Comparison of ENCODE assay signal across 9 cellular contexts in the genomic region with DNA sequence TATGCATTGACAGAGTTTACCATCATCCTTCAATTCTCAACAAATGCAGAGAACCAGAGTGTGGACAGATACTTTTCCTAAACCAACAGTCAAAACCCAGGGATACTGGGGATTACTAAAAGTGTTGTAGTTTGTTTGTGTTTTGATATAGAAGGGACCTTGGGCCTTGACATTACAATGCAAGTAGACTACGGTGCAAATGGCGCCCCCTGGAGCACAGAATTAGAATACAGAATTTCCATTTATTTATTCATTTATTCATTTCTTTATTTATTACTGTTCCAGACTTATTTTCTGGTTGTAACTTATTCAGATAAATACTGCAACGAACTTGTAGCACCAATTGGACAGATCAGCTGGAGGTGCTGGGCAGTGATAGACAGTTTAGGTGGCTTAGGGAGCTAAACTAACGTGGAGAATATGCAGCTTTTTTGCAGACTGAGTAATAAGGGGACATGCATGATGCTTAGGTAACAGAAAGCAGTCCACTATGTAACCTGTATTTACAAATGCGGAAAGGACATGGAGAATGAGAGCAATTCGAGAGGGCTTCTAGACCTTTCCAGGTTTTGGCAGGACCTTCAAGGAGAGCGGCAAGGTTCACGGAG. TPM values are rescaled to one million over a fixed set of nuclear protein-coding genes. Genes with fewer than 3 reads are reported as not detected.
DNase-seq lines count a peak whose midpoint lies in the region; ATAC-seq lines count a peak whose summit lies in the region.
"Had no signal": no experiment of that assay in that cellular context is flagged by ENCODE, and none has a peak within 500 bp of the region (broad histone marks: within the 10 kb centered on the region; RNA-seq: fewer than 3 reads in every experiment).

No MANE protein-coding gene starts in this region.

- no peak overlapping the region for H3K4me3 Mint-ChIP-seq in naive B cell
- H3K4me3 Mint-ChIP-seq: CD4-positive, CD25-positive, alpha-beta regulatory T cell had no signal

- no peak overlapping the region for H3K27ac ChIP-seq in caudate nucleus (ENCODE audit: low read depth, low read length)

- peaks cover 0 to 5% (median 0%) of the 10 kb centered on the region in 3 donors for H3K4me1 Mint-ChIP-seq in naive B cell
- H3K4me1 Mint-ChIP-seq: CD4-positive, CD25-positive, alpha-beta regulatory T cell had no signal

- DNase-seq in NCI-H1105 treated with DMSO at 0.1 percent for 48 hours (lab: John Stamatoyannopoulos, UW) = peak; percentile 19
- no peak for DNase-seq in NCI-H1105 (lab: John Stamatoyannopoulos, UW)
- DNase-seq in NCI-H460 (ENCODE audit: extremely low read depth, low read depth) = peak; percentile 60
- peak; percentile 65 for DNase-seq in dedifferentiated amniotic fluid mesenchymal stem cell (ENCODE audit: extremely low spot score)
- DNase-seq in naive B cell = peak; percentile 15
- DNase-seq in D341Med (ENCODE audit: low spot score) = no peak
- no peak for DNase-seq in NCI-H1092 treated with DMSO at 0.1 percent for 48 hours (lab: John Stamatoyannopoulos, UW)
- DNase-seq in caudate nucleus (lab: John Stamatoyannopoulos, UW) = no peak

- H3K9me3 Mint-ChIP-seq in naive B cell = no peaks in the 10 kb centered on the region
- H3K9me3 Mint-ChIP-seq: CD4-positive, CD25-positive, alpha-beta regulatory T cell had no signal

- peaks cover 0 to 7% of the 10 kb centered on the region in 2 donors for H3K36me3 Mint-ChIP-seq in naive B cell
- H3K36me3 Mint-ChIP-seq: CD4-positive, CD25-positive, alpha-beta regulatory T cell had no signal

- H3K27ac Mint-ChIP-seq in naive B cell = peak overlapping the region in 1 of 6 donors; percentile 12
- H3K27ac Mint-ChIP-seq: CD4-positive, CD25-positive, alpha-beta regulatory T cell had no signal

- ATAC-seq in naive B cell (ENCODE audit: low read depth in 2 of 2) = no peak

- peaks cover 7 to 37% (median 35%) of the 10 kb centered on the region in 3 donors for H3K27me3 Mint-ChIP-seq in naive B cell

RNA-seq across cellular contexts. Expression of a gene that starts 42.6 kb away (rescaled TPM):
- total RNA-seq in NCI-H460 (2014; rRNA removed; shearing (Covaris generic)) = 48.7 and 51.1 TPM in 2 replicates
- 62.7 and 69.6 TPM in 2 replicates for polyA plus RNA-seq in NCI-H460 (2014; cell fraction: nucleus; rRNA removed)
- polyA plus RNA-seq in naive B cell (ENCODE audit: low read depth in 6 of 6) = not detected
- total RNA-seq: CD4-positive, CD25-positive, alpha-beta regulatory T cell had no signal
- polyA plus RNA-seq: CD4-positive, CD25-positive, alpha-beta regulatory T cell had no signal

Comparison
In these comparisons a context has a peak if more than half of its experiments do, and no peak if none do; other contexts are left out.
1. DNase-seq: peak in NCI-H1105 treated with DMSO at 0.1 percent for 48 hours (single experiment), NCI-H460 (single experiment), dedifferentiated amniotic fluid mesenchymal stem cell (single experiment) and naive B cell (single experiment); none in NCI-H1105 (single experiment), D341Med (single experiment), NCI-H1092 treated with DMSO at 0.1 percent for 48 hours (single experiment) and caudate nucleus (0 of 61).